Comparison of ENCODE assay signal across 8 cellular contexts in the genomic region with DNA sequence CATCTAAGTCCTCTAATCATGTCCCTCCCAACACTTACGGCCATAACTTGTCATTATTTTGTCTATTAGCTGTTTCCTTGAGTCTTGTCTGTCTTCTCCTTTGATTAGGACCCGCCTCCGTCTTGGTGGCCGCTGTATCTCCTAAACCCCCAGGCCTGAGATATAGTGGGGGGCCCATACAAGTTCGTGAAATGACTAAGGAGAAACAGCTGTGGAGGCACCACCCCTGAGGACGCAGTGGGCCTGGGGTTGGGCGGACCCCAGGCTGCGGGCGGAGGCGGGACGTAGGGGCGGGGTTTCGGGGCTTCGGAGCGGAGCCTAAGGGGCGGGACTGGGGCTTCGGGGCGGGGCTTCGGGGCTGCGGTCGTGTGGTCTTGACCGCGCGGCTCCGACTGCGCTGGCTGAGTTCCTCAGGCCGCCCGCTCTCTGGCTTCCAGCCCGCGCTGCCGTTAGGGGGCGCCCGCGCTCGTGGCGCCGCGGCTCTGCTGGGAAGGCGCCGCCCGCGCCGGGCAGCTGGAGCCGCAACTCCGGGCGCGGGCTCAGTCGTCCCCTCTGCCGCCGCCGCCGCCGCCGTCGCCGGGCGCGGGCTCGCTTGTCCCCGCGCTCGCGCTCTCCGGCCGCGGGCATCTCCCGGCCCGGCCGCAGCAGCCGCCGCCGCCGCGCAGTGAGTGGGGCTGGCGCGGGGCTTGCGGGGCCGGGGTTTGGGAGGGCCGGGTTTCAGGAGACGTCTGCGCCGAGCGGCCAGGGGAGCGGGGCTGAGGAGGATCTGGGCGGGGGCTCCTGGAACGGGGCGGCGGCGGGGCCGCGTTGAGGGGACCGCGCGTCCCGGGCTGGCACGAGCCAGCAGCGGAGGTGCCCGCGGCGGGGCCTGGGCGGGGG. TPM values are rescaled to one million over a fixed set of nuclear protein-coding genes. Genes with fewer than 3 reads are reported as not detected.
DNase-seq lines count a peak whose midpoint lies in the region; ATAC-seq and TF ChIP-seq lines count a peak whose summit lies in the region.

Gene KCTD6, plus strand, starts transcription at position 591 of the 879 bp plus-strand sequence. CDS start 6,660 bp downstream, outside the sequence.

- H3K9me3 ChIP-seq in OCI-LY1 (ENCODE audit: low read length), result no peaks in the 10 kb centered on the region

- peak; percentile 91 for ATAC-seq in GM21381 (IDR thresholded peaks at IDR 0.05; ENCODE audit: unreplicated experiment)

- CTCF ChIA-PET in Calu3 (lab: Charles Lee), result interaction anchor here (0.7 to 1.7 kb wide), 5 partner anchors 16 to 314 kb away, joined by 3 to 7 read pairs (median 3); no protein-coding TSS in a partner anchor

- peaks cover 15% of the 10 kb centered on the region for H3K36me3 Mint-ChIP-seq in Calu3 (ENCODE audit: insufficient read depth, unreplicated experiment)

- no peaks in the 10 kb centered on the region for H3F3A ChIP-seq in OCI-LY1 (ENCODE audit: insufficient read depth, low read length)

- H3K27me3 Mint-ChIP-seq in Calu3 (ENCODE audit: unreplicated experiment), result no peaks in the 10 kb centered on the region

- intact Hi-C loops in Calu3 (cut with micrococcal nuclease; ENCODE audit: unreplicated experiment), result loop anchor here (2.0 kb wide), 3 partner anchors 21 to 41 kb away; no protein-coding TSS in a partner anchor

- peak; percentile 96 for DNase-seq in Calu3
- DNase-seq in HUDEP-2 (lab: John Stamatoyannopoulos, UW; ENCODE audit: unreplicated experiment in 76 of 76), result peak in 74 of 76 experiments; percentile 10 to 93 (median 82)
- DNase-seq in activated CD8-positive, alpha-beta memory T cell treated with anti-CD3 and anti-CD28 coated beads, Interleukin-2, amount 50 U/mL, for 48 hours, result peak; percentile 96
- peak; percentile 93 for DNase-seq in epithelial cell of esophagus (ENCODE audit: low read depth)
- peak; percentile 95 for DNase-seq in mucosa of gallbladder (ENCODE audit: low spot score)
- DNase-seq in stimulated activated CD8-positive, alpha-beta memory T cell treated with anti-CD3 and anti-CD28 coated beads, Interleukin-4, amount 100 ng/mL, for 24 hours (ENCODE audit: low read depth), result peak; percentile 84

- H3K79me2 ChIP-seq in OCI-LY1 (ENCODE audit: insufficient read depth, low read length), result no peaks in the 10 kb centered on the region; the same call in 1 of the 2 replicates

- H3K27ac ChIP-seq in OCI-LY1 (ENCODE audit: low read depth, low read length, poor library complexity, severe bottlenecking), result no peak within 1 kb of the TSS

- TF ChIP-seq CTCF in Calu3 (IDR thresholded peaks at IDR 0.05; ENCODE audit: unreplicated experiment), result peak; percentile 71
- TF ChIP-seq CTCF in OCI-LY1 (IDR thresholded peaks at IDR 0.05; ENCODE audit: low read length), result peak; percentile 46
- peak; percentile 49 for TF ChIP-seq CTCF in epithelial cell of esophagus (IDR thresholded peaks at IDR 0.05; ENCODE audit: insufficient read depth, low read depth, low read length, missing control alignments)

- H3K4me1 Mint-ChIP-seq in Calu3 (ENCODE audit: low read depth, unreplicated experiment), result peaks cover 51% of the 10 kb centered on the region

- H3K4me1 ChIP-seq in OCI-LY1 (ENCODE audit: insufficient read depth, low read length, severe bottlenecking), result peaks cover 25% of the 10 kb centered on the region

- H3K36me3 ChIP-seq in OCI-LY1 (ENCODE audit: insufficient read depth, low read length), result no peaks in the 10 kb centered on the region

- peak within 1 kb of the TSS; percentile 63 for H3K27ac Mint-ChIP-seq in Calu3 (ENCODE audit: unreplicated experiment)

- H2AFZ ChIP-seq in OCI-LY1 (ENCODE audit: low read length), result peak within 1 kb of the TSS; percentile 76; the same call in 1 of the 2 replicates

- H3K4me2 ChIP-seq in OCI-LY1 (ENCODE audit: low read length), result peak within 1 kb of the TSS; percentile 95

- H3K27me3 ChIP-seq in OCI-LY1 (ENCODE audit: insufficient read depth, low read length), result peaks cover 9% of the 10 kb centered on the region; the same call in 1 of the 2 replicates

- H3K4me3 Mint-ChIP-seq in Calu3 (ENCODE audit: low read depth, unreplicated experiment), result peak within 1 kb of the TSS; percentile 81

- no peaks in the 10 kb centered on the region for H3K9me2 ChIP-seq in OCI-LY1 (ENCODE audit: low read depth, low read length)

- H3K4me3 ChIP-seq in OCI-LY1 (ENCODE audit: low read depth, low read length, poor library complexity, severe bottlenecking), result peak within 1 kb of the TSS; percentile 73
- peak within 1 kb of the TSS; percentile 85 for H3K4me3 ChIP-seq in epithelial cell of esophagus (ENCODE audit: low read length)

- H4K20me1 ChIP-seq in OCI-LY1 (ENCODE audit: insufficient read depth, low read length), result no peaks in the 10 kb centered on the region

- BruUV-seq in Calu3 (replicated peaks; lab: Mats Ljungman, UMichigan), result no TSS peak

- H3K9me3 Mint-ChIP-seq in Calu3 (ENCODE audit: low read depth, unreplicated experiment), result no peaks in the 10 kb centered on the region

- peak within 1 kb of the TSS; percentile 67 for H3K9ac ChIP-seq in OCI-LY1 (ENCODE audit: low read length)

RNA-seq across cellular contexts. Expression of gene KCTD6, which starts in this region (rescaled TPM):
- total RNA-seq in Calu3 (2022) (10.7 and 11.4 TPM in 2 replicates), mucosa of gallbladder (11.0 TPM)
